Comparison of ENCODE assay signal across 13 cellular contexts in genomic region chr16:8686031-8686621, GRCh38. TPM values are rescaled to one million over a fixed set of nuclear protein-coding genes. Genes with fewer than 3 reads are reported as not detected.
DNase-seq lines count a peak whose midpoint lies in the region; ATAC-seq, FAIRE-seq and TF ChIP-seq lines count a peak whose summit lies in the region.
"Had no signal": no experiment of that assay in that cellular context is flagged by ENCODE, and none has a peak within 500 bp of the region (broad histone marks: within the 10 kb centered on the region; RNA-seq: fewer than 3 reads in every experiment).

No MANE protein-coding gene starts in this region.

- H3K27ac Mint-ChIP-seq in neural crest cell (ENCODE audit: unreplicated experiment), result peak overlapping the region; percentile 93
- H3K27ac Mint-ChIP-seq in activated CD4-positive, alpha-beta T cell treated with anti-CD3 and anti-CD28 coated beads, Interleukin-2, amount 10 ng/mL, durations not matched to agents 24 days and 14 days, result no peak overlapping the region

- DNase-seq in DMS153 (lab: John Stamatoyannopoulos, UW) (peak; percentile 43), RWPE2 (ENCODE audit: low spot score) (no peak), globus pallidus (ENCODE audit: low spot score) (peak; percentile 41), neural crest cell (ENCODE audit: low read depth, low spot score) (peak; percentile 31), NCI-H446 (lab: John Stamatoyannopoulos, UW) (no peak), RCC 7860 (ENCODE audit: low spot score) (no peak), ACHN (no peak)
- DNase-seq in activated CD4-positive, alpha-beta T cell treated with anti-CD3 and anti-CD28 coated beads, Interleukin-2, amount 10 ng/mL, durations not matched to agents 24 days and 14 days, result no peak
- DNase-seq: CD4-positive, CD25-positive, alpha-beta regulatory T cell; NCI-H187 treated with DMSO at 0.1 percent for 48 hours had no signal

- peak overlapping the region; percentile 54 for H3K4me3 Mint-ChIP-seq in neural crest cell
- no peak overlapping the region for H3K4me3 Mint-ChIP-seq in activated CD4-positive, alpha-beta T cell treated with anti-CD3 and anti-CD28 coated beads, Interleukin-2, amount 10 ng/mL, durations not matched to agents 24 days and 14 days
- H3K4me3 Mint-ChIP-seq: CD4-positive, CD25-positive, alpha-beta regulatory T cell had no signal

- H3K9me3 Mint-ChIP-seq in neural crest cell, result peaks cover 11% of the 10 kb centered on the region
- H3K9me3 Mint-ChIP-seq in activated CD4-positive, alpha-beta T cell treated with anti-CD3 and anti-CD28 coated beads, Interleukin-2, amount 10 ng/mL, durations not matched to agents 24 days and 14 days, result peaks cover 17% of the 10 kb centered on the region

- in situ Hi-C loops in ACHN (cut with HindIII; ENCODE audit: low pct_ligation_motif_present, low pct_unique_long_range_greater_than_20kb, low sequenced_read_pairs), result no loop called here

- H3K27ac ChIP-seq in RWPE2 (ENCODE audit: poor library complexity, severe bottlenecking), result peak overlapping the region; percentile 61
- H3K27ac ChIP-seq: esophagus muscularis mucosa, suprapubic skin had no signal

- no peak for TF ChIP-seq CTCF in RWPE2 (IDR thresholded peaks at IDR 0.05; ENCODE audit: poor library complexity, severe bottlenecking)
- no peak for TF ChIP-seq CTCF in neural crest cell (conservative IDR thresholded peaks at IDR 0.05)

- peaks cover 15% of the 10 kb centered on the region for H3K4me1 ChIP-seq in RWPE2 (ENCODE audit: insufficient read depth, poor library complexity, severe bottlenecking)

- H3K36me3 Mint-ChIP-seq in neural crest cell (ENCODE audit: low read depth), result peaks cover 17% of the 10 kb centered on the region
- H3K36me3 Mint-ChIP-seq in activated CD4-positive, alpha-beta T cell treated with anti-CD3 and anti-CD28 coated beads, Interleukin-2, amount 10 ng/mL, durations not matched to agents 24 days and 14 days (ENCODE audit: low read depth), result peaks cover 8% of the 10 kb centered on the region

- peaks cover 42% of the 10 kb centered on the region for H3K4me1 Mint-ChIP-seq in neural crest cell
- H3K4me1 Mint-ChIP-seq in activated CD4-positive, alpha-beta T cell treated with anti-CD3 and anti-CD28 coated beads, Interleukin-2, amount 10 ng/mL, durations not matched to agents 24 days and 14 days, result no peaks in the 10 kb centered on the region

- intact Hi-C loops in activated CD4-positive, alpha-beta T cell treated with anti-CD3 and anti-CD28 coated beads, Interleukin-2, amount 10 ng/mL, durations not matched to agents 24 days and 14 days (cut with micrococcal nuclease), result no loop called here

- H3K36me3 ChIP-seq in RWPE2 (ENCODE audit: low read depth), result no peaks in the 10 kb centered on the region
- H3K36me3 ChIP-seq: suprapubic skin had no signal

- peaks cover 10% of the 10 kb centered on the region for H3K9me3 ChIP-seq in RWPE2 (ENCODE audit: severe bottlenecking)

- H3K27me3 Mint-ChIP-seq in neural crest cell (ENCODE audit: low read depth), result no peaks in the 10 kb centered on the region
- H3K27me3 Mint-ChIP-seq in activated CD4-positive, alpha-beta T cell treated with anti-CD3 and anti-CD28 coated beads, Interleukin-2, amount 10 ng/mL, durations not matched to agents 24 days and 14 days, result no peaks in the 10 kb centered on the region
- H3K27me3 Mint-ChIP-seq: CD4-positive, CD25-positive, alpha-beta regulatory T cell had no signal

- no peaks in the 10 kb centered on the region for H3K27me3 ChIP-seq in RWPE2 (ENCODE audit: insufficient read depth, poor library complexity, severe bottlenecking)
- H3K27me3 ChIP-seq: esophagus muscularis mucosa, suprapubic skin had no signal

- no peak for FAIRE-seq in RCC 7860 (lab: Jason Lieb, UNC)

- no peak overlapping the region for H3K4me3 ChIP-seq in RWPE2 (ENCODE audit: severe bottlenecking)
- H3K4me3 ChIP-seq: esophagus muscularis mucosa, suprapubic skin had no signal

- peak; percentile 78 for ATAC-seq in RWPE2 (ENCODE audit: low read depth)

RNA-seq across cellular contexts. Expression of gene ABAT, which starts 11.7 kb away (rescaled TPM):
- total RNA-seq in neural crest cell, result 35.2 and 36.5 TPM in 2 replicates
- total RNA-seq in activated CD4-positive, alpha-beta T cell treated with anti-CD3 and anti-CD28 coated beads, Interleukin-2, amount 10 ng/mL, durations not matched to agents 24 days and 14 days, result 5.0 and 5.9 TPM in 2 replicates
- total RNA-seq: HT1080 had no signal

Comparison
In these comparisons a context has a peak if more than half of its experiments do, and no peak if none do; other contexts are left out.
1. DNase-seq: peak in DMS153 (single experiment), globus pallidus (single experiment) and neural crest cell (single experiment); none in RWPE2 (single experiment), NCI-H446 (0 of 2), RCC 7860 (single experiment), ACHN (single experiment) and activated CD4-positive, alpha-beta T cell treated with anti-CD3 and anti-CD28 coated beads, Interleukin-2, amount 10 ng/mL, durations not matched to agents 24 days and 14 days (single experiment).